ENCODE assay signal across 25 cellular contexts in genomic region chr18:22340340-22340739, GRCh38.
"Had no signal": no experiment of that assay in that cellular context is flagged by ENCODE, and none has a peak within 500 bp of the region (broad histone marks: within the 10 kb centered on the region; RNA-seq: fewer than 3 reads in every experiment).

No MANE protein-coding gene starts in this region.

- H3K9me3 ChIP-seq: adrenal gland, body of pancreas, lower lobe of right lung, neutrophil, suprapubic skin, tibial artery had no signal

- ATAC-seq: activated naive CD4-positive, alpha-beta T cell treated with anti-CD3 and anti-CD28 coated beads, Interleukin-2, amount 50 U/mL, for 72 hours; activated T-cell treated with anti-CD3 and anti-CD28 coated beads, Interleukin-2, amount 50 U/mL, for 72 hours; body of pancreas; left colon; lower lobe of right lung had no signal

- H3K27ac Mint-ChIP-seq: activated naive CD4-positive, alpha-beta T cell treated with anti-CD3 and anti-CD28 coated beads, Interleukin-2, amount 50 U/mL, for 72 hours; activated T-cell treated with anti-CD3 and anti-CD28 coated beads, Interleukin-2, amount 50 U/mL, for 72 hours; nephron progenitor cell; progenitor cell of endocrine pancreas; T-helper 2 cell treated with Interferon-gamma antibody and Interleukin-4, amounts not matched to agents 5 μg/mL and 100 μg/mL, for 36 hours had no signal

- H3K36me3 Mint-ChIP-seq: activated naive CD4-positive, alpha-beta T cell treated with anti-CD3 and anti-CD28 coated beads, Interleukin-2, amount 50 U/mL, for 72 hours had no signal

- H3K9me3 Mint-ChIP-seq: activated T-cell treated with anti-CD3 and anti-CD28 coated beads, Interleukin-2, amount 50 U/mL, for 72 hours; nephron progenitor cell; T-helper 2 cell treated with Interferon-gamma antibody and Interleukin-4, amounts not matched to agents 5 μg/mL and 100 μg/mL, for 36 hours had no signal

- H3K4me3 ChIP-seq: adrenal gland, body of pancreas, lower lobe of right lung, suprapubic skin, tibial artery had no signal

- H3K27me3 ChIP-seq: adrenal gland, body of pancreas, tibial artery had no signal

- DNase-seq: activated CD4-positive, alpha-beta T cell treated with anti-CD3 and anti-CD28 coated beads for 4 hours; activated CD4-positive, alpha-beta T cell treated with anti-CD3 and anti-CD28 coated beads, Interleukin-2, amount 50 U/mL, for 4 hours; activated naive CD4-positive, alpha-beta T cell; activated T-cell treated with anti-CD3 and anti-CD28 coated beads for 4 hours; activated T-cell treated with anti-CD3 and anti-CD28 coated beads, Interleukin-2, amount 50 U/mL, for 72 hours; adrenal gland; body of pancreas; cortex of kidney; islet precursor cell; left colon; lower lobe of right lung; mesenchymal stem cell; nephron progenitor cell; stimulated activated CD4-positive, alpha-beta T cell treated with anti-CD3 and anti-CD28 coated beads, Interleukin-15, amount 100 ng/mL, for 24 hours; stimulated activated CD4-positive, alpha-beta T cell treated with anti-CD3 and anti-CD28 coated beads, Interleukin-2, amount 100 ng/mL, for 24 hours; stimulated activated naive CD4-positive, alpha-beta T cell; T-helper 1 cell; tibial artery had no signal

- H3K4me3 Mint-ChIP-seq: activated T-cell treated with anti-CD3 and anti-CD28 coated beads, Interleukin-2, amount 50 U/mL, for 72 hours; nephron progenitor cell; T-helper 2 cell treated with Interferon-gamma antibody and Interleukin-4, amounts not matched to agents 5 μg/mL and 100 μg/mL, for 36 hours had no signal

- H3K36me3 ChIP-seq: adrenal gland, lower lobe of right lung, neutrophil, suprapubic skin, tibial artery had no signal

- FAIRE-seq: endothelial cell of umbilical vein had no signal

- H3K27ac ChIP-seq: body of pancreas, lower lobe of right lung, neutrophil, suprapubic skin, tibial artery, VCaP had no signal
